Comparison of ENCODE assay signal across 21 cellular contexts in genomic region chr7:158362001-158362400, GRCh38.
DNase-seq lines count a peak whose midpoint lies in the region; ATAC-seq and TF ChIP-seq lines count a peak whose summit lies in the region.
"Had no signal": no experiment of that assay in that cellular context is flagged by ENCODE, and none has a peak within 500 bp of the region (broad histone marks: within the 10 kb centered on the region; RNA-seq: fewer than 3 reads in every experiment).

No MANE protein-coding gene starts in this region.

- no peak overlapping the region for H3K4me3 ChIP-seq in sigmoid colon
- H3K4me3 ChIP-seq in upper lobe of right lung = no peak overlapping the region
- H3K4me3 ChIP-seq in uterus = no peak overlapping the region
- H3K4me3 ChIP-seq: BLaER1 treated with 17β-estradiol and CSF1 and Interleukin-3, amounts not matched to agents 10 nM and 100 nM; GM12878 had no signal

- H3K27me3 ChIP-seq in sigmoid colon (no peaks in the 10 kb centered on the region), upper lobe of right lung (peaks cover under 1% of the 10 kb centered on the region), uterus (no peaks in the 10 kb centered on the region)
- H3K27me3 ChIP-seq: BLaER1 treated with 17β-estradiol and CSF1 and Interleukin-3, amounts not matched to agents 10 nM and 100 nM had no signal

- H3K27ac ChIP-seq in sigmoid colon (no peak overlapping the region), upper lobe of right lung (no peak overlapping the region), uterus (no peak overlapping the region)
- H3K27ac ChIP-seq: BLaER1 treated with 17β-estradiol and CSF1 and Interleukin-3, amounts not matched to agents 10 nM and 100 nM had no signal

- no peak overlapping the region for H3K4me3 Mint-ChIP-seq in stimulated activated naive CD8-positive, alpha-beta T cell treated with anti-CD3 and anti-CD28 coated beads, Interleukin-15, amount 100 ng/mL, for 72 hours
- H3K4me3 Mint-ChIP-seq: B cell; CD8-positive, alpha-beta memory T cell; HFFc6 had no signal

- intact Hi-C loops in sigmoid colon (cut with DNase I) = no loop called here
- intact Hi-C loops in upper lobe of right lung (cut with DNase I) = no loop called here
- intact Hi-C loops in uterus (cut with DNase I; ENCODE audit: low total_unique reads) = no loop called here

- H3K36me3 ChIP-seq in sigmoid colon = no peaks in the 10 kb centered on the region
- H3K36me3 ChIP-seq in upper lobe of right lung = no peaks in the 10 kb centered on the region
- no peaks in the 10 kb centered on the region for H3K36me3 ChIP-seq in uterus
- H3K36me3 ChIP-seq: BLaER1 treated with 17β-estradiol and CSF1 and Interleukin-3, amounts not matched to agents 10 nM and 100 nM had no signal

- 85 to 89% methylated on average over 8 of the region's 8 CpGs for WGBS in sigmoid colon, 2 donors

- no peak for TF ChIP-seq EP300 in sigmoid colon (IDR thresholded peaks at IDR 0.05)

- TF ChIP-seq CTCF in sigmoid colon (IDR thresholded peaks at IDR 0.05) (no peak), upper lobe of right lung (IDR thresholded peaks at IDR 0.05) (no peak), uterus (IDR thresholded peaks at IDR 0.05) (no peak)

- no peaks in the 10 kb centered on the region for H3K9me3 Mint-ChIP-seq in stimulated activated naive CD8-positive, alpha-beta T cell treated with anti-CD3 and anti-CD28 coated beads, Interleukin-15, amount 100 ng/mL, for 72 hours

- ATAC-seq in stimulated activated naive CD8-positive, alpha-beta T cell treated with anti-CD3 and anti-CD28 coated beads, Interleukin-15, amount 100 ng/mL, for 72 hours = peak; percentile 12
- ATAC-seq in stimulated activated naive CD8-positive, alpha-beta T cell treated with anti-CD3 and anti-CD28 coated beads, Interleukin-15, Interleukin-2, amounts not matched to agents 100 U/mL and 50 U/mL, for 24 hours = no peak
- no peak for ATAC-seq in upper lobe of right lung
- no peak for ATAC-seq in GM18517 (IDR thresholded peaks at IDR 0.05; ENCODE audit: unreplicated experiment)
- ATAC-seq: GM12878, HCT116 had no signal

- H3K9me3 ChIP-seq in sigmoid colon (no peaks in the 10 kb centered on the region), upper lobe of right lung (no peaks in the 10 kb centered on the region), uterus (no peaks in the 10 kb centered on the region)
- H3K9me3 ChIP-seq: BLaER1 treated with 17β-estradiol and CSF1 and Interleukin-3, amounts not matched to agents 10 nM and 100 nM had no signal

- TF ChIP-seq POLR2A in sigmoid colon (IDR thresholded peaks at IDR 0.05) (no peak), uterus (IDR thresholded peaks at IDR 0.05) (no peak)

- H3K4me1 Mint-ChIP-seq in stimulated activated naive CD8-positive, alpha-beta T cell treated with anti-CD3 and anti-CD28 coated beads, Interleukin-15, amount 100 ng/mL, for 72 hours = no peaks in the 10 kb centered on the region
- H3K4me1 Mint-ChIP-seq: B cell; CD8-positive, alpha-beta memory T cell had no signal

- H3K4me1 ChIP-seq in sigmoid colon (no peaks in the 10 kb centered on the region), upper lobe of right lung (no peaks in the 10 kb centered on the region), uterus (no peaks in the 10 kb centered on the region)
- H3K4me1 ChIP-seq: BLaER1 treated with 17β-estradiol and CSF1 and Interleukin-3, amounts not matched to agents 10 nM and 100 nM had no signal

- DNase-seq in stimulated activated naive CD8-positive, alpha-beta T cell treated with anti-CD3 and anti-CD28 coated beads, Interleukin-15, amount 100 ng/mL, for 72 hours = no peak
- DNase-seq in stimulated activated naive CD8-positive, alpha-beta T cell treated with anti-CD3 and anti-CD28 coated beads, Interleukin-15, Interleukin-2, amounts not matched to agents 100 U/mL and 50 U/mL, for 24 hours = no peak
- peak; percentile 77 for DNase-seq in mesenteric fat pad (ENCODE audit: low spot score)
- peak; percentile 38 for DNase-seq in sigmoid colon
- peak; percentile 27 for DNase-seq in upper lobe of right lung
- no peak for DNase-seq in uterus
- DNase-seq in amygdala (lab: John Stamatoyannopoulos, UW) = no peak
- DNase-seq: CD8-positive, alpha-beta memory T cell; COR-L47; DMS 273 treated with DMSO at 0.1 percent for 48 hours; DMS53; DND-41; EL; GOT3; H7; HFFc6 had no signal

- H3K27me3 Mint-ChIP-seq in stimulated activated naive CD8-positive, alpha-beta T cell treated with anti-CD3 and anti-CD28 coated beads, Interleukin-15, amount 100 ng/mL, for 72 hours = peaks cover 13% of the 10 kb centered on the region
- H3K27me3 Mint-ChIP-seq: B cell had no signal

- no peak overlapping the region for H3K27ac Mint-ChIP-seq in stimulated activated naive CD8-positive, alpha-beta T cell treated with anti-CD3 and anti-CD28 coated beads, Interleukin-15, amount 100 ng/mL, for 72 hours
- H3K27ac Mint-ChIP-seq: B cell; CD8-positive, alpha-beta memory T cell; HFFc6 had no signal

Comparison
In these comparisons a context has a peak if more than half of its experiments do, and no peak if none do; other contexts are left out.
1. DNase-seq: peak in mesenteric fat pad (single experiment), sigmoid colon (single experiment) and upper lobe of right lung (single experiment); none in stimulated activated naive CD8-positive, alpha-beta T cell treated with anti-CD3 and anti-CD28 coated beads, Interleukin-15, amount 100 ng/mL, for 72 hours (0 of 2), stimulated activated naive CD8-positive, alpha-beta T cell treated with anti-CD3 and anti-CD28 coated beads, Interleukin-15, Interleukin-2, amounts not matched to agents 100 U/mL and 50 U/mL, for 24 hours (single experiment), uterus (0 of 2) and amygdala (0 of 56).